Comparison of ENCODE assay signal across 23 cellular contexts in genomic region chrX:70043685-70044084, GRCh38. TPM values are rescaled to one million over a fixed set of nuclear protein-coding genes. Genes with fewer than 3 reads are reported as not detected.
DNase-seq lines count a peak whose midpoint lies in the region; ATAC-seq, FAIRE-seq and TF ChIP-seq lines count a peak whose summit lies in the region.
"Had no signal": no experiment of that assay in that cellular context is flagged by ENCODE, and none has a peak within 500 bp of the region (broad histone marks: within the 10 kb centered on the region; RNA-seq: fewer than 3 reads in every experiment).

No MANE protein-coding gene starts in this region.

- H3K27ac Mint-ChIP-seq in endodermal cell (no peak overlapping the region), nephron progenitor cell (peak overlapping the region; percentile 81), type B pancreatic cell (no peak overlapping the region)
- H3K27ac Mint-ChIP-seq: CD8-positive, alpha-beta T cell; IgD-negative memory B cell had no signal

- no peak overlapping the region for H3K4me3 ChIP-seq in endodermal cell (ENCODE audit: low read length)
- H3K4me3 ChIP-seq: BLaER1, GM23248 had no signal

- H3K9me3 Mint-ChIP-seq in endodermal cell (peaks cover 42% of the 10 kb centered on the region), nephron progenitor cell (peaks cover 48% of the 10 kb centered on the region), type B pancreatic cell (peaks cover 3% of the 10 kb centered on the region)
- H3K9me3 Mint-ChIP-seq: CD8-positive, alpha-beta T cell; HFFc6; IgD-negative memory B cell had no signal

- ATAC-seq in GM21528 (IDR thresholded peaks at IDR 0.05; ENCODE audit: low FRiP score, unreplicated experiment) = no peak
- ATAC-seq: CD8-positive, alpha-beta T cell had no signal

- H3K36me3 ChIP-seq in endodermal cell (ENCODE audit: control insufficient read depth, insufficient read depth, low read length) = peaks cover 2% of the 10 kb centered on the region
- H3K36me3 ChIP-seq: BLaER1 had no signal

- H3K4me1 Mint-ChIP-seq in endodermal cell (no peaks in the 10 kb centered on the region), nephron progenitor cell (no peaks in the 10 kb centered on the region), type B pancreatic cell (ENCODE audit: unreplicated experiment) (no peaks in the 10 kb centered on the region)
- H3K4me1 Mint-ChIP-seq: IgD-negative memory B cell had no signal

- DNase-seq in endodermal cell (no peak), nephron progenitor cell (no peak), type B pancreatic cell (ENCODE audit: extremely low spot score, unreplicated experiment) (peak; percentile 47), GM10248 (ENCODE audit: extremely low spot score) (no peak), H54 (ENCODE audit: insufficient read length, low spot score) (no peak)
- DNase-seq: 8988T, DMS79 treated with DMSO at 0.1 percent for 48 hours, GF-D8, H7, KBM-7 had no signal

- H3K27me3 Mint-ChIP-seq in endodermal cell (ENCODE audit: insufficient read depth) (no peaks in the 10 kb centered on the region), nephron progenitor cell (ENCODE audit: low read depth, poor library complexity) (no peaks in the 10 kb centered on the region), type B pancreatic cell (no peaks in the 10 kb centered on the region)
- H3K27me3 Mint-ChIP-seq: IgD-negative memory B cell had no signal

- H3K9ac ChIP-seq in endodermal cell (ENCODE audit: extremely low read depth, low read length, poor library complexity, severe bottlenecking) = no peak overlapping the region
- H3K9ac ChIP-seq: BLaER1, GM23248 had no signal

- no peaks in the 10 kb centered on the region for H3K27me3 ChIP-seq in endodermal cell (ENCODE audit: control insufficient read depth, insufficient read depth, low read length, poor library complexity, severe bottlenecking)

- no peaks in the 10 kb centered on the region for H3K9me3 ChIP-seq in endodermal cell (ENCODE audit: control insufficient read depth, low read length)
- H3K9me3 ChIP-seq: BLaER1 had no signal

- H3K36me3 Mint-ChIP-seq in endodermal cell (ENCODE audit: low read depth) (no peaks in the 10 kb centered on the region), nephron progenitor cell (ENCODE audit: low read depth) (no peaks in the 10 kb centered on the region), type B pancreatic cell (no peaks in the 10 kb centered on the region)
- H3K36me3 Mint-ChIP-seq: CD8-positive, alpha-beta T cell; IgD-negative memory B cell had no signal

- WGBS in endodermal cell (ENCODE audit: insufficient coverage in 1 of 2, insufficient read length in 1 of 2), 2 experiments = 97 to 100% methylated on average over 5 to 9 of the region's 9 CpGs

- POLR2A ChIA-PET in GM10248 (lab: Yijun Ruan, JAX) = no interaction called here

- TF ChIP-seq CTCF in C4-2B (conservative IDR thresholded peaks at IDR 0.05) (no peak), endodermal cell (conservative IDR thresholded peaks at IDR 0.05) (peak; percentile 2), nephron progenitor cell (IDR thresholded peaks at IDR 0.05) (no peak), type B pancreatic cell (conservative IDR thresholded peaks at IDR 0.05) (no peak), GM10248 (IDR thresholded peaks at IDR 0.05; ENCODE audit: control extremely low read depth, extremely low read depth, low read depth, missing control alignments) (no peak)

- CTCF ChIA-PET in GM10248 (lab: Yijun Ruan, JAX) = no interaction called here

- no peaks in the 10 kb centered on the region for H3K4me1 ChIP-seq in endodermal cell (ENCODE audit: control insufficient read depth, insufficient read depth, low read length)
- H3K4me1 ChIP-seq: BLaER1 had no signal

- FAIRE-seq in H54 (lab: Jason Lieb, UNC) = no peak
- FAIRE-seq: GM12891, GM18507, HepG2 had no signal

- H3K4me3 Mint-ChIP-seq in endodermal cell = no peak overlapping the region
- no peak overlapping the region for H3K4me3 Mint-ChIP-seq in nephron progenitor cell
- H3K4me3 Mint-ChIP-seq in type B pancreatic cell = no peak overlapping the region
- H3K4me3 Mint-ChIP-seq: CD8-positive, alpha-beta T cell; HFFc6; IgD-negative memory B cell had no signal

- TF ChIP-seq POLR2A in H54 (IDR thresholded peaks at IDR 0.05; ENCODE audit: low read depth, low read length) = no peak

- H3K27ac ChIP-seq in C4-2B = peak overlapping the region; percentile 52
- H3K27ac ChIP-seq in endodermal cell (ENCODE audit: low read depth, low read length) = no peak overlapping the region
- H3K27ac ChIP-seq: BLaER1, GM23248 had no signal

RNA-seq across cellular contexts. Expression of gene AWAT2, which starts 6.1 kb away (rescaled TPM):
- not detected for total RNA-seq in endodermal cell
- polyA plus RNA-seq in endodermal cell (2013, experiment 1 of 2) = not detected
- polyA plus RNA-seq in endodermal cell (2013, experiment 2 of 2) = not detected
- total RNA-seq in type B pancreatic cell (ENCODE audit: low replicate concordance) = not detected in 2 replicates
- total RNA-seq: A673; Calu3; CD8-positive, alpha-beta T cell; GM23248; H7; HepG2; HFFc6 had no signal
- polyA plus RNA-seq: AG04450, GM23248, HepG2, IgD-negative memory B cell had no signal

RNA-seq across cellular contexts. Expression of gene OTUD6A, which starts 18.6 kb away (rescaled TPM):
- total RNA-seq in endodermal cell = under 1 TPM in 1 of 2 donors, not detected in 1; 0.53 TPM
- polyA plus RNA-seq in endodermal cell (2013, experiment 1 of 2) = not detected
- polyA plus RNA-seq in endodermal cell (2013, experiment 2 of 2) = not detected
- total RNA-seq in type B pancreatic cell (ENCODE audit: low replicate concordance) = not detected in 2 replicates
- total RNA-seq: A673; Calu3; CD8-positive, alpha-beta T cell; GM23248; H7; HepG2; HFFc6 had no signal
- polyA plus RNA-seq: AG04450, GM23248, HepG2, IgD-negative memory B cell had no signal
